1 cellular context compared by ENCODE assay signal in genomic region chr2:114714316-114714715, GRCh38.
TF ChIP-seq lines count a peak whose summit lies in the region.

No MANE protein-coding gene starts in this region.

TF ChIP-seq in GM23338, 12 proteins besides CTCF, POLR2A, EP300 and RAD21:
- TF ChIP-seq POLR2AphosphoS5 (IDR thresholded peaks at IDR 0.05; ENCODE audit: low read depth) (no peak), EZH2phosphoT487 (IDR thresholded peaks at IDR 0.05; ENCODE audit: unreplicated experiment) (no peak), EZH2 (IDR thresholded peaks at IDR 0.05; ENCODE audit: low read depth, unreplicated experiment) (no peak), JUNB (IDR thresholded peaks at IDR 0.05; ENCODE audit: unreplicated experiment) (no peak), CREB1 (CRISPR knock-in tag; IDR thresholded peaks at IDR 0.05; ENCODE audit: low read depth) (no peak), NANOG (IDR thresholded peaks at IDR 0.05; ENCODE audit: borderline replicate concordance) (no peak), STAT1 (IDR thresholded peaks at IDR 0.05; ENCODE audit: unreplicated experiment) (no peak)
- TF ChIP-seq, protein P1, sequence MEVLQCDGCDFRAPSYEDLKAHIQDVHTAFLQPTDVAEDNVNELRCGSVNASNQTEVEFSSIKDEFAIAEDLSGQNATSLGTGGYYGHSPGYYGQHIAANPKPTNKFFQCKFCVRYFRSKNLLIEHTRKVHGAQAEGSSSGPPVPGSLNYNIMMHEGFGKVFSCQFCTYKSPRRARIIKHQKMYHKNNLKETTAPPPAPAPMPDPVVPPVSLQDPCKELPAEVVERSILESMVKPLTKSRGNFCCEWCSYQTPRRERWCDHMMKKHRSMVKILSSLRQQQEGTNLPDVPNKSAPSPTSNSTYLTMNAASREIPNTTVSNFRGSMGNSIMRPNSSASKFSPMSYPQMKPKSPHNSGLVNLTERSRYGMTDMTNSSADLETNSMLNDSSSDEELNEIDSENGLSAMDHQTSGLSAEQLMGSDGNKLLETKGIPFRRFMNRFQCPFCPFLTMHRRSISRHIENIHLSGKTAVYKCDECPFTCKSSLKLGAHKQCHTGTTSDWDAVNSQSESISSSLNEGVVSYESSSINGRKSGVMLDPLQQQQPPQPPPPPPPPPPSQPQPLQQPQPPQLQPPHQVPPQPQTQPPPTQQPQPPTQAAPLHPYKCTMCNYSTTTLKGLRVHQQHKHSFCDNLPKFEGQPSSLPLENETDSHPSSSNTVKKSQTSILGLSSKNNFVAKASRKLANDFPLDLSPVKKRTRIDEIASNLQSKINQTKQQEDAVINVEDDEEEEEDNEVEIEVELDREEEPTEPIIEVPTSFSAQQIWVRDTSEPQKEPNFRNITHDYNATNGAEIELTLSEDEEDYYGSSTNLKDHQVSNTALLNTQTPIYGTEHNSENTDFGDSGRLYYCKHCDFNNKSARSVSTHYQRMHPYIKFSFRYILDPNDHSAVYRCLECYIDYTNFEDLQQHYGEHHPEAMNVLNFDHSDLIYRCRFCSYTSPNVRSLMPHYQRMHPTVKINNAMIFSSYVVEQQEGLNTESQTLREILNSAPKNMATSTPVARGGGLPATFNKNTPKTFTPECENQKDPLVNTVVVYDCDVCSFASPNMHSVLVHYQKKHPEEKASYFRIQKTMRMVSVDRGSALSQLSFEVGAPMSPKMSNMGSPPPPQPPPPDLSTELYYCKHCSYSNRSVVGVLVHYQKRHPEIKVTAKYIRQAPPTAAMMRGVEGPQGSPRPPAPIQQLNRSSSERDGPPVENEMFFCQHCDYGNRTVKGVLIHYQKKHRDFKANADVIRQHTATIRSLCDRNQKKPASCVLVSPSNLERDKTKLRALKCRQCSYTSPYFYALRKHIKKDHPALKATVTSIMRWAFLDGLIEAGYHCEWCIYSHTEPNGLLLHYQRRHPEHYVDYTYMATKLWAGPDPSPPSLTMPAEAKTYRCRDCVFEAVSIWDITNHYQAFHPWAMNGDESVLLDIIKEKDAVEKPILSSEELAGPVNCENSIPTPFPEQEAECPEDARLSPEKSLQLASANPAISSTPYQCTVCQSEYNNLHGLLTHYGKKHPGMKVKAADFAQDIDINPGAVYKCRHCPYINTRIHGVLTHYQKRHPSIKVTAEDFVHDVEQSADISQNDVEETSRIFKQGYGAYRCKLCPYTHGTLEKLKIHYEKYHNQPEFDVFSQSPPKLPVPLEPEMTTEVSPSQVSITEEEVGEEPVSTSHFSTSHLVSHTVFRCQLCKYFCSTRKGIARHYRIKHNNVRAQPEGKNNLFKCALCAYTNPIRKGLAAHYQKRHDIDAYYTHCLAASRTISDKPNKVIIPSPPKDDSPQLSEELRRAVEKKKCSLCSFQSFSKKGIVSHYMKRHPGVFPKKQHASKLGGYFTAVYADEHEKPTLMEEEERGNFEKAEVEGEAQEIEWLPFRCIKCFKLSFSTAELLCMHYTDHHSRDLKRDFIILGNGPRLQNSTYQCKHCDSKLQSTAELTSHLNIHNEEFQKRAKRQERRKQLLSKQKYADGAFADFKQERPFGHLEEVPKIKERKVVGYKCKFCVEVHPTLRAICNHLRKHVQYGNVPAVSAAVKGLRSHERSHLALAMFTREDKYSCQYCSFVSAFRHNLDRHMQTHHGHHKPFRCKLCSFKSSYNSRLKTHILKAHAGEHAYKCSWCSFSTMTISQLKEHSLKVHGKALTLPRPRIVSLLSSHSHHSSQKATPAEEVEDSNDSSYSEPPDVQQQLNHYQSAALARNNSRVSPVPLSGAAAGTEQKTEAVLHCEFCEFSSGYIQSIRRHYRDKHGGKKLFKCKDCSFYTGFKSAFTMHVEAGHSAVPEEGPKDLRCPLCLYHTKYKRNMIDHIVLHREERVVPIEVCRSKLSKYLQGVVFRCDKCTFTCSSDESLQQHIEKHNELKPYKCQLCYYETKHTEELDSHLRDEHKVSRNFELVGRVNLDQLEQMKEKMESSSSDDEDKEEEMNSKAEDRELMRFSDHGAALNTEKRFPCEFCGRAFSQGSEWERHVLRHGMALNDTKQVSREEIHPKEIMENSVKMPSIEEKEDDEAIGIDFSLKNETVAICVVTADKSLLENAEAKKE (CRISPR knock-in tag; IDR thresholded peaks at IDR 0.05), result no peak
TF ChIP-seq in GM23338: peak in this region for 0.
